ENCODE assay signal across 1 cellular context in the genomic region with DNA sequence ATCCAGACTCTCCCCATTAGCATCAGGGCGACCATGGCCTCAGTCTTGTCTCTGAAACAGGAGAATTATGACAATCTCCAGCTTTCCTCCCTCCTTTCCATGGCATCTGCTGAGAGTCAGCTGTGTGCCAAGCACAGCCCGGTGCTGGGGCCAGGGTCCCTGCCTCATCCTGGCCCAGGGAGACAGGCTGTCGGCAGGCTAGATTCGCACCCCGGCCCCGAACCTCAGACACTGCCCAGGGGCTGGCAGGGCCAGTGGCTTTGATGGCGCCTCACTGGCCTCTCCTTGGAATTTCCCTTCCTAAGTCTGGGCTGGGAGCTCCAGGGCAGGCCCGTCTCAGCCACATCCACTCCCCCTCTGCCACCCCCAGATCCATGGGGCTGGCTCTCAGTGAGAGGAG.
TF ChIP-seq lines count a peak whose summit lies in the region.

No MANE protein-coding gene starts in this region.

TF ChIP-seq in H1, 55 proteins besides CTCF, POLR2A, EP300 and RAD21:
- TF ChIP-seq, protein P1, sequence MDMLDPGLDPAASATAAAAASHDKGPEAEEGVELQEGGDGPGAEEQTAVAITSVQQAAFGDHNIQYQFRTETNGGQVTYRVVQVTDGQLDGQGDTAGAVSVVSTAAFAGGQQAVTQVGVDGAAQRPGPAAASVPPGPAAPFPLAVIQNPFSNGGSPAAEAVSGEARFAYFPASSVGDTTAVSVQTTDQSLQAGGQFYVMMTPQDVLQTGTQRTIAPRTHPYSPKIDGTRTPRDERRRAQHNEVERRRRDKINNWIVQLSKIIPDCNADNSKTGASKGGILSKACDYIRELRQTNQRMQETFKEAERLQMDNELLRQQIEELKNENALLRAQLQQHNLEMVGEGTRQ (IDR thresholded peaks at IDR 0.05; ENCODE audit: low read length), result no peak
- TF ChIP-seq TAF1 (IDR thresholded peaks at IDR 0.05; ENCODE audit: low read depth, low read length) (no peak), SP2 (IDR thresholded peaks at IDR 0.05; ENCODE audit: low read length) (no peak), SUZ12 (IDR thresholded peaks at IDR 0.05; ENCODE audit: low read length) (no peak), HDAC6 (IDR thresholded peaks at IDR 0.05; ENCODE audit: low read depth, low read length) (no peak), GABPA (IDR thresholded peaks at IDR 0.05; ENCODE audit: borderline replicate concordance, insufficient read depth, low read length) (no peak), CBX5 (IDR thresholded peaks at IDR 0.05; ENCODE audit: low read depth, low read length) (no peak), CHD2 (IDR thresholded peaks at IDR 0.05; ENCODE audit: low read length) (no peak)
